20 cellular contexts compared by ENCODE assay signal in the genomic region with DNA sequence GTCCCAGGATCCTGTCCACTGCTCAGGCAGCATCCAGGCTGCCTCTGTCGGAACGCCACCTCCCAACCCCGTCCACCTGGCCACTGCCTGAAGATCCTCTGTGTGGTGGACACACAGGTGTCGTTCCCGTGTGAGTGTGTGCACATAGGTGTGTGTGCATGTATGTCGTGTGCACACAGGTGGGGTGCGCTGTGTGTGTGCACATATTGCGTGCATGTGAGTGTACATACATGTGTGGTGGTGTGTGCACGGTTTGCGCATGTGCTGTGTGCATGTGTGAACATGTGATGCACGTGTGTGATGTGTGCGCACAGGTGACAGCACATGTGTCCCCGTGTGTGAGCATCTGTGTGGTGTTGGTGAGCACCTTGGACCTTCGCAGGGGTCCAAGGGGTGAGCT. TPM values are rescaled to one million over a fixed set of nuclear protein-coding genes. Genes with fewer than 3 reads are reported as not detected.
DNase-seq lines count a peak whose midpoint lies in the region; ATAC-seq, FAIRE-seq and TF ChIP-seq lines count a peak whose summit lies in the region.
"Had no signal": no experiment of that assay in that cellular context is flagged by ENCODE, and none has a peak within 500 bp of the region (broad histone marks: within the 10 kb centered on the region; RNA-seq: fewer than 3 reads in every experiment).

No MANE protein-coding gene starts in this region.

- no peaks in the 10 kb centered on the region for H3K27me3 Mint-ChIP-seq in activated CD4-positive, alpha-beta memory T cell treated with anti-CD3 and anti-CD28 coated beads, Interleukin-2, amount 10 ng/mL, durations not matched to agents 7 days and 5 days
- H3K27me3 Mint-ChIP-seq in activated CD4-positive, alpha-beta memory T cell treated with anti-CD3 and anti-CD28 coated beads for 36 hours: no peaks in the 10 kb centered on the region
- no peaks in the 10 kb centered on the region for H3K27me3 Mint-ChIP-seq in WTC11 (ENCODE audit: low read depth)
- no peaks in the 10 kb centered on the region for H3K27me3 Mint-ChIP-seq in natural killer cell treated with Interleukin-12 subunit alpha and Interleukin-12 subunit beta and Interleukin-15 and Interleukin-18, amount 100 ng/mL, for 72 hours

- CTCF ChIA-PET in activated CD4-positive, alpha-beta memory T cell treated with anti-CD3 and anti-CD28 coated beads, Interleukin-2, amount 10 ng/mL, durations not matched to agents 7 days and 5 days (lab: Charles Lee): no interaction called here
- CTCF ChIA-PET in activated CD4-positive, alpha-beta memory T cell treated with anti-CD3 and anti-CD28 coated beads for 36 hours (lab: Charles Lee): no interaction called here
- CTCF ChIA-PET in WTC11 (lab: Charles Lee): interaction anchor here (0.6 to 2.1 kb wide), 3 partner anchors 9 to 144 kb away, joined by 3 to 7 read pairs (median 5); no protein-coding TSS in a partner anchor

- intact Hi-C loops in activated CD4-positive, alpha-beta memory T cell treated with anti-CD3 and anti-CD28 coated beads for 36 hours (cut with micrococcal nuclease): no loop called here

- no peaks in the 10 kb centered on the region for H3K4me1 Mint-ChIP-seq in activated CD4-positive, alpha-beta memory T cell treated with anti-CD3 and anti-CD28 coated beads, Interleukin-2, amount 10 ng/mL, durations not matched to agents 7 days and 5 days
- no peaks in the 10 kb centered on the region for H3K4me1 Mint-ChIP-seq in activated CD4-positive, alpha-beta memory T cell treated with anti-CD3 and anti-CD28 coated beads for 36 hours (ENCODE audit: low read depth)
- H3K4me1 Mint-ChIP-seq in WTC11: no peaks in the 10 kb centered on the region
- H3K4me1 Mint-ChIP-seq in natural killer cell treated with Interleukin-12 subunit alpha and Interleukin-12 subunit beta and Interleukin-15 and Interleukin-18, amount 100 ng/mL, for 72 hours (ENCODE audit: low read depth in 2 of 2): no peaks in the 10 kb centered on the region

- DNase-seq in activated CD4-positive, alpha-beta memory T cell treated with anti-CD3 and anti-CD28 coated beads, Interleukin-2, amount 10 ng/mL, durations not matched to agents 7 days and 5 days: no peak
- no peak for DNase-seq in activated CD4-positive, alpha-beta memory T cell treated with anti-CD3 and anti-CD28 coated beads for 36 hours
- DNase-seq in WTC11 (ENCODE audit: low spot score): no peak
- peak; percentile 50 for DNase-seq in islet precursor cell
- DNase-seq in urothelium cell line (ENCODE audit: low spot score): no peak
- DNase-seq in foreskin melanocyte: no peak
- DNase-seq in natural killer cell treated with Interleukin-12 subunit alpha and Interleukin-12 subunit beta and Interleukin-15 and Interleukin-18, amount 100 ng/mL, for 72 hours (ENCODE audit: low spot score): no peak
- no peak for DNase-seq in NCI-H82 (lab: John Stamatoyannopoulos, UW)
- DNase-seq: AML-193, C1 segment of cervical spinal cord, EL, GM23248, NCI-H1694, NCI-H2081, NCI-H2171, NCI-H345, NCI-H524 treated with DMSO at 0.1 percent for 48 hours, SHP77, SW 1271 had no signal

- peak; percentile 100 for FAIRE-seq in urothelium cell line (lab: Jason Lieb, UNC)

- H3K9me3 Mint-ChIP-seq in activated CD4-positive, alpha-beta memory T cell treated with anti-CD3 and anti-CD28 coated beads, Interleukin-2, amount 10 ng/mL, durations not matched to agents 7 days and 5 days: no peaks in the 10 kb centered on the region
- H3K9me3 Mint-ChIP-seq in activated CD4-positive, alpha-beta memory T cell treated with anti-CD3 and anti-CD28 coated beads for 36 hours: no peaks in the 10 kb centered on the region
- no peaks in the 10 kb centered on the region for H3K9me3 Mint-ChIP-seq in WTC11
- no peaks in the 10 kb centered on the region for H3K9me3 Mint-ChIP-seq in natural killer cell treated with Interleukin-12 subunit alpha and Interleukin-12 subunit beta and Interleukin-15 and Interleukin-18, amount 100 ng/mL, for 72 hours

- no peak overlapping the region for H3K4me3 Mint-ChIP-seq in activated CD4-positive, alpha-beta memory T cell treated with anti-CD3 and anti-CD28 coated beads, Interleukin-2, amount 10 ng/mL, durations not matched to agents 7 days and 5 days
- no peak overlapping the region for H3K4me3 Mint-ChIP-seq in activated CD4-positive, alpha-beta memory T cell treated with anti-CD3 and anti-CD28 coated beads for 36 hours
- no peak overlapping the region for H3K4me3 Mint-ChIP-seq in WTC11
- no peak overlapping the region for H3K4me3 Mint-ChIP-seq in natural killer cell treated with Interleukin-12 subunit alpha and Interleukin-12 subunit beta and Interleukin-15 and Interleukin-18, amount 100 ng/mL, for 72 hours

- no peaks in the 10 kb centered on the region for H3K36me3 Mint-ChIP-seq in activated CD4-positive, alpha-beta memory T cell treated with anti-CD3 and anti-CD28 coated beads, Interleukin-2, amount 10 ng/mL, durations not matched to agents 7 days and 5 days (ENCODE audit: low read depth)
- H3K36me3 Mint-ChIP-seq in activated CD4-positive, alpha-beta memory T cell treated with anti-CD3 and anti-CD28 coated beads for 36 hours: no peaks in the 10 kb centered on the region
- no peaks in the 10 kb centered on the region for H3K36me3 Mint-ChIP-seq in WTC11
- H3K36me3 Mint-ChIP-seq in natural killer cell treated with Interleukin-12 subunit alpha and Interleukin-12 subunit beta and Interleukin-15 and Interleukin-18, amount 100 ng/mL, for 72 hours: no peaks in the 10 kb centered on the region

- POLR2A ChIA-PET in activated CD4-positive, alpha-beta memory T cell treated with anti-CD3 and anti-CD28 coated beads, Interleukin-2, amount 10 ng/mL, durations not matched to agents 7 days and 5 days (lab: Charles Lee): no interaction called here
- POLR2A ChIA-PET in activated CD4-positive, alpha-beta memory T cell treated with anti-CD3 and anti-CD28 coated beads for 36 hours (lab: Charles Lee): interaction anchor here (1.0 kb wide), 1 partner anchor 15 kb away, joined by 3 read pairs; no protein-coding TSS in a partner anchor
- POLR2A ChIA-PET in WTC11 (lab: Charles Lee): no interaction called here

- peak overlapping the region; percentile 24 for H3K27ac Mint-ChIP-seq in activated CD4-positive, alpha-beta memory T cell treated with anti-CD3 and anti-CD28 coated beads, Interleukin-2, amount 10 ng/mL, durations not matched to agents 7 days and 5 days
- no peak overlapping the region for H3K27ac Mint-ChIP-seq in activated CD4-positive, alpha-beta memory T cell treated with anti-CD3 and anti-CD28 coated beads for 36 hours
- peak overlapping the region; percentile 89 for H3K27ac Mint-ChIP-seq in WTC11
- H3K27ac Mint-ChIP-seq in natural killer cell treated with Interleukin-12 subunit alpha and Interleukin-12 subunit beta and Interleukin-15 and Interleukin-18, amount 100 ng/mL, for 72 hours: no peak overlapping the region

- TF ChIP-seq CTCF in WTC11 (IDR thresholded peaks at IDR 0.05): no peak

- no peak for ATAC-seq in WTC11
- no peak for ATAC-seq in natural killer cell treated with Interleukin-12 subunit alpha and Interleukin-12 subunit beta and Interleukin-15 and Interleukin-18, amount 100 ng/mL, for 72 hours

TF ChIP-seq in WTC11, 78 proteins besides CTCF, POLR2A, EP300 and RAD21:
- TF ChIP-seq ETV6 (CRISPR knock-in tag; IDR thresholded peaks at IDR 0.05): no peak
- no peak for TF ChIP-seq GTF2I (CRISPR knock-in tag; conservative IDR thresholded peaks at IDR 0.05)
- TF ChIP-seq, protein P1, sequence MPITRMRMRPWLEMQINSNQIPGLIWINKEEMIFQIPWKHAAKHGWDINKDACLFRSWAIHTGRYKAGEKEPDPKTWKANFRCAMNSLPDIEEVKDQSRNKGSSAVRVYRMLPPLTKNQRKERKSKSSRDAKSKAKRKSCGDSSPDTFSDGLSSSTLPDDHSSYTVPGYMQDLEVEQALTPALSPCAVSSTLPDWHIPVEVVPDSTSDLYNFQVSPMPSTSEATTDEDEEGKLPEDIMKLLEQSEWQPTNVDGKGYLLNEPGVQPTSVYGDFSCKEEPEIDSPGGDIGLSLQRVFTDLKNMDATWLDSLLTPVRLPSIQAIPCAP (CRISPR knock-in tag; IDR thresholded peaks at IDR 0.05): no peak

RNA-seq across cellular contexts. Expression of a gene that starts 7.1 kb away (rescaled TPM):
- total RNA-seq in activated CD4-positive, alpha-beta memory T cell treated with anti-CD3 and anti-CD28 coated beads, Interleukin-2, amount 10 ng/mL, durations not matched to agents 7 days and 5 days: not detected
- total RNA-seq in activated CD4-positive, alpha-beta memory T cell treated with anti-CD3 and anti-CD28 coated beads for 36 hours: not detected
- total RNA-seq in WTC11 (2021): 1.3 to 1.4 TPM (median 1.3 TPM) in 3 replicates
- not detected for total RNA-seq in natural killer cell treated with Interleukin-12 subunit alpha and Interleukin-12 subunit beta and Interleukin-15 and Interleukin-18, amount 100 ng/mL, for 72 hours
- total RNA-seq: GM23248, RPMI7951 had no signal

RNA-seq across cellular contexts. Expression of a gene that starts 18.4 kb away (rescaled TPM):
- total RNA-seq in activated CD4-positive, alpha-beta memory T cell treated with anti-CD3 and anti-CD28 coated beads, Interleukin-2, amount 10 ng/mL, durations not matched to agents 7 days and 5 days: 10 to 100 TPM; 34.1 to 37.6 TPM
- total RNA-seq in activated CD4-positive, alpha-beta memory T cell treated with anti-CD3 and anti-CD28 coated beads for 36 hours: 10 to 100 TPM; 34.9 to 36.1 TPM
- 15.7 to 21.7 TPM (median 18.7 TPM) in 3 replicates for total RNA-seq in WTC11 (2021)
- total RNA-seq in natural killer cell treated with Interleukin-12 subunit alpha and Interleukin-12 subunit beta and Interleukin-15 and Interleukin-18, amount 100 ng/mL, for 72 hours: 10 to 100 TPM; 43.1 to 60.9 TPM

RNA-seq across cellular contexts. Expression of a gene that starts 20.9 kb away (rescaled TPM):
- total RNA-seq in activated CD4-positive, alpha-beta memory T cell treated with anti-CD3 and anti-CD28 coated beads, Interleukin-2, amount 10 ng/mL, durations not matched to agents 7 days and 5 days: 10 to 100 TPM; 32.7 to 34.9 TPM
- 10 to 100 TPM; 48.1 to 55.0 TPM for total RNA-seq in activated CD4-positive, alpha-beta memory T cell treated with anti-CD3 and anti-CD28 coated beads for 36 hours
- total RNA-seq in WTC11 (2021): 33.3 to 50.7 TPM (median 45.9 TPM) in 3 replicates
- total RNA-seq in natural killer cell treated with Interleukin-12 subunit alpha and Interleukin-12 subunit beta and Interleukin-15 and Interleukin-18, amount 100 ng/mL, for 72 hours: 10 to 100 TPM; 23.2 to 69.1 TPM

RNA-seq across cellular contexts. Expression of a gene that starts 44.8 kb away (rescaled TPM):
- 10 to 100 TPM; 79.2 to 87.5 TPM for total RNA-seq in activated CD4-positive, alpha-beta memory T cell treated with anti-CD3 and anti-CD28 coated beads, Interleukin-2, amount 10 ng/mL, durations not matched to agents 7 days and 5 days
- total RNA-seq in activated CD4-positive, alpha-beta memory T cell treated with anti-CD3 and anti-CD28 coated beads for 36 hours: 10 to 100 TPM; 86.4 to 92.5 TPM
- 143 to 161 TPM (median 150 TPM) in 3 replicates for total RNA-seq in WTC11 (2021)
- 100 to 1,000 TPM in 1 of 2 donors, 10 to 100 TPM in 1; 79.0 to 153 TPM for total RNA-seq in natural killer cell treated with Interleukin-12 subunit alpha and Interleukin-12 subunit beta and Interleukin-15 and Interleukin-18, amount 100 ng/mL, for 72 hours

Comparison
In these comparisons a context has a peak if more than half of its experiments do, and no peak if none do; other contexts are left out.
1. H3K27ac Mint-ChIP-seq: peak in activated CD4-positive, alpha-beta memory T cell treated with anti-CD3 and anti-CD28 coated beads, Interleukin-2, amount 10 ng/mL, durations not matched to agents 7 days and 5 days (single experiment) and WTC11 (single experiment); none in activated CD4-positive, alpha-beta memory T cell treated with anti-CD3 and anti-CD28 coated beads for 36 hours (single experiment) and natural killer cell treated with Interleukin-12 subunit alpha and Interleukin-12 subunit beta and Interleukin-15 and Interleukin-18, amount 100 ng/mL, for 72 hours (0 of 2).